2 cellular contexts compared by ENCODE assay signal in genomic region chr13:27869436-27870090, GRCh38.
TF ChIP-seq lines count a peak whose summit lies in the region.

No MANE protein-coding gene starts in this region.

TF ChIP-seq in SK-N-SH, 30 proteins besides CTCF, POLR2A, EP300 and RAD21:
- TF ChIP-seq GABPA (IDR thresholded peaks at IDR 0.05; ENCODE audit: low read depth) (no peak), USF2 (IDR thresholded peaks at IDR 0.05; ENCODE audit: borderline replicate concordance, low read depth, low read length) (no peak), MEF2A (IDR thresholded peaks at IDR 0.05; ENCODE audit: borderline replicate concordance, low read depth) (no peak), RFX5 (IDR thresholded peaks at IDR 0.05; ENCODE audit: low read length) (no peak), REST (IDR thresholded peaks at IDR 0.05; ENCODE audit: low read depth, low read length) (no peak), SIN3A (IDR thresholded peaks at IDR 0.05; ENCODE audit: borderline replicate concordance, low read depth, low read length) (no peak), TCF12 (IDR thresholded peaks at IDR 0.05) (no peak), MAX (IDR thresholded peaks at IDR 0.05; ENCODE audit: low read depth) (no peak), JUND (IDR thresholded peaks at IDR 0.05) (no peak), PBX3 (IDR thresholded peaks at IDR 0.05) (no peak), SMC3 (IDR thresholded peaks at IDR 0.05; ENCODE audit: low read depth, low read length) (no peak), FOSL2 (IDR thresholded peaks at IDR 0.05; ENCODE audit: borderline replicate concordance, low read depth) (no peak), ELF1 (IDR thresholded peaks at IDR 0.05) (no peak), TEAD4 (IDR thresholded peaks at IDR 0.05; ENCODE audit: borderline replicate concordance, insufficient read depth) (no peak), TAF1 (IDR thresholded peaks at IDR 0.05; ENCODE audit: borderline replicate concordance, low read depth, low read length) (no peak), NFIC (IDR thresholded peaks at IDR 0.05; ENCODE audit: borderline replicate concordance) (no peak), IRF3 (IDR thresholded peaks at IDR 0.05; ENCODE audit: low read depth, low read length) (no peak), RXRA (IDR thresholded peaks at IDR 0.05; ENCODE audit: borderline replicate concordance, low read depth) (no peak), NRF1 (IDR thresholded peaks at IDR 0.05; ENCODE audit: low read depth, low read length) (no peak)
TF ChIP-seq in SK-N-SH: peak in this region for 0.

TF ChIP-seq in SK-N-SH treated with all-trans-retinoic acid at 6 μM for 48 hours, 23 proteins besides CTCF, POLR2A, EP300 and RAD21:
- TF ChIP-seq ZNF8 (CRISPR knock-in tag; IDR thresholded peaks at IDR 0.05) (no peak), ZFP3 (CRISPR knock-in tag; IDR thresholded peaks at IDR 0.05) (no peak), TSHZ2 (CRISPR knock-in tag; IDR thresholded peaks at IDR 0.05) (no peak), ESRRG (CRISPR knock-in tag; IDR thresholded peaks at IDR 0.05) (no peak), TOX (CRISPR knock-in tag; IDR thresholded peaks at IDR 0.05; ENCODE audit: borderline replicate concordance) (no peak), ZC3H10 (CRISPR knock-in tag; IDR thresholded peaks at IDR 0.05) (no peak), BACH2 (CRISPR knock-in tag; IDR thresholded peaks at IDR 0.05; ENCODE audit: borderline replicate concordance) (no peak), RARB (CRISPR knock-in tag; IDR thresholded peaks at IDR 0.05) (no peak), GLIS3 (CRISPR knock-in tag; IDR thresholded peaks at IDR 0.05) (no peak), ISL1 (CRISPR knock-in tag; IDR thresholded peaks at IDR 0.05) (no peak), PPARA (CRISPR knock-in tag; IDR thresholded peaks at IDR 0.05; ENCODE audit: borderline replicate concordance) (no peak), CSRNP3 (CRISPR knock-in tag; IDR thresholded peaks at IDR 0.05) (no peak), TCF4 (CRISPR knock-in tag; IDR thresholded peaks at IDR 0.05; ENCODE audit: borderline replicate concordance) (no peak), CREB5 (CRISPR knock-in tag; IDR thresholded peaks at IDR 0.05; ENCODE audit: low read depth) (no peak), SNAI2 (CRISPR knock-in tag; IDR thresholded peaks at IDR 0.05) (no peak), OSR1 (CRISPR knock-in tag; IDR thresholded peaks at IDR 0.05) (no peak), ZNF70 (CRISPR knock-in tag; IDR thresholded peaks at IDR 0.05) (no peak), POU6F1 (CRISPR knock-in tag; IDR thresholded peaks at IDR 0.05; ENCODE audit: borderline replicate concordance, low read depth) (no peak), ZFP30 (CRISPR knock-in tag; IDR thresholded peaks at IDR 0.05) (no peak), CSDC2 (CRISPR knock-in tag; IDR thresholded peaks at IDR 0.05) (no peak)
TF ChIP-seq in SK-N-SH treated with all-trans-retinoic acid at 6 μM for 48 hours: peak in this region for 0.
